36 cellular contexts compared by ENCODE assay signal in genomic region chr18:10571537-10571936, GRCh38.
"Had no signal": no experiment of that assay in that cellular context is flagged by ENCODE, and none has a peak within 500 bp of the region (broad histone marks: within the 10 kb centered on the region; RNA-seq: fewer than 3 reads in every experiment).

No MANE protein-coding gene starts in this region.

- ATAC-seq: activated CD8-positive, alpha-beta T cell treated with anti-CD3 and anti-CD28 coated beads for 36 hours; activated naive CD8-positive, alpha-beta T cell treated with anti-CD3 and anti-CD28 coated beads, Interleukin-2, amount 50 U/mL, for 24 hours had no signal

- H3K9me3 Mint-ChIP-seq: activated CD8-positive, alpha-beta T cell treated with anti-CD3 and anti-CD28 coated beads for 36 hours; activated naive CD4-positive, alpha-beta T cell treated with anti-CD3 and anti-CD28 coated beads, Interleukin-2, amount 10 ng/mL, durations not matched to agents 7 days and 5 days; activated naive CD4-positive, alpha-beta T cell treated with anti-CD3 and anti-CD28 coated beads, Interleukin-2, amount 50 U/mL, for 24 hours; activated naive CD8-positive, alpha-beta T cell treated with anti-CD3 and anti-CD28 coated beads, Interleukin-2, amount 10 ng/mL, durations not matched to agents 7 days and 5 days; activated T-cell treated with anti-CD3 and anti-CD28 coated beads, Interleukin-2, amount 50 U/mL, for 24 hours; activated T-helper 2 cell treated with anti-CD3 and anti-CD28 coated beads, Interferon-gamma antibody, Interleukin-2, Interleukin-4, amounts not matched to agents 10 μg/mL and 5 μg/mL and 100 μg/mL, durations not matched to agents 14 hours and 24 hours and 36 hours; T-helper 1 cell treated with Interleukin-12 subunit alpha and Interleukin-12 subunit beta and Interleukin-4 antibody, amounts not matched to agents 30 μg/mL and 1 μg/mL, for 36 hours; T-helper 2 cell treated with Interferon-gamma antibody and Interleukin-4, amounts not matched to agents 5 μg/mL and 100 μg/mL, for 36 hours had no signal

- H3K9me3 ChIP-seq: ascending aorta had no signal

- FAIRE-seq: bronchial epithelial cell, TTC549 had no signal

- H3K4me1 ChIP-seq: ascending aorta had no signal

- DNase-seq: activated B cell treated with CpG ODN at 0.5 μM for 24 hours; activated CD4-positive, alpha-beta memory T cell treated with anti-CD3 and anti-CD28 coated beads for 36 hours; activated CD4-positive, alpha-beta T cell treated with anti-CD3 and anti-CD28 coated beads for 4 hours; activated CD4-positive, alpha-beta T cell treated with anti-CD3 and anti-CD28 coated beads, Interleukin-2, amount 10 ng/mL, durations not matched to agents 24 days and 14 days; activated CD4-positive, alpha-beta T cell treated with anti-CD3 and anti-CD28 coated beads, Interleukin-2, amount 50 U/mL, for 1 hour; activated CD4-positive, alpha-beta T cell treated with anti-CD3 and anti-CD28 coated beads, Interleukin-2, amount 50 U/mL, for 4 hours; activated CD4-positive, CD25-positive, alpha-beta regulatory T cell treated with anti-CD3 and anti-CD28 coated beads, Interleukin-2, amount 50 U/mL, for 72 hours; activated CD8-positive, alpha-beta memory T cell treated with anti-CD3 and anti-CD28 coated beads, Interleukin-2, amount 50 U/mL, for 48 hours; activated CD8-positive, alpha-beta T cell treated with anti-CD3 and anti-CD28 coated beads for 36 hours; activated effector memory CD4-positive, alpha-beta T cell treated with Interleukin-2 at 50 U/mL for 16 hours; activated gamma-delta T cell; activated naive CD4-positive, alpha-beta T cell treated with anti-CD3 and anti-CD28 coated beads, Interleukin-2, amount 10 ng/mL, durations not matched to agents 7 days and 5 days; activated naive CD4-positive, alpha-beta T cell treated with Interleukin-2 at 50 U/mL for 16 hours; activated naive CD8-positive, alpha-beta T cell treated with anti-CD3 and anti-CD28 coated beads, Interleukin-2, amount 10 ng/mL, durations not matched to agents 7 days and 5 days; activated naive CD8-positive, alpha-beta T cell treated with anti-CD3 and anti-CD28 coated beads, Interleukin-2, amount 50 U/mL, for 24 hours; activated T-cell treated with anti-CD3 and anti-CD28 coated beads, Interleukin-2, amount 50 U/mL, for 24 hours; activated T-cell treated with anti-CD3 and anti-CD28 coated beads, Interleukin-2, amount 50 U/mL, for 48 hours; amygdala; anterior cingulate cortex; caudate nucleus; cerebellar nuclear complex; T-helper 1 cell; T-helper 2 cell; T-helper 9 cell had no signal

- H3K36me3 ChIP-seq: ascending aorta, cardiac muscle cell had no signal

- H3K27me3 Mint-ChIP-seq: activated B cell treated with CpG ODN at 0.5 μM for 24 hours; activated CD4-positive, alpha-beta memory T cell treated with anti-CD3 and anti-CD28 coated beads for 36 hours; activated CD4-positive, alpha-beta T cell treated with anti-CD3 and anti-CD28 coated beads, Interleukin-2, amount 10 ng/mL, durations not matched to agents 24 days and 14 days; activated CD8-positive, alpha-beta T cell treated with anti-CD3 and anti-CD28 coated beads for 36 hours; activated naive CD4-positive, alpha-beta T cell treated with anti-CD3 and anti-CD28 coated beads, Interleukin-2, amount 10 ng/mL, durations not matched to agents 7 days and 5 days; activated naive CD4-positive, alpha-beta T cell treated with anti-CD3 and anti-CD28 coated beads, Interleukin-2, amount 50 U/mL, for 24 hours; activated naive CD8-positive, alpha-beta T cell; activated naive CD8-positive, alpha-beta T cell treated with anti-CD3 and anti-CD28 coated beads, Interleukin-2, amount 10 ng/mL, durations not matched to agents 7 days and 5 days; activated naive CD8-positive, alpha-beta T cell treated with anti-CD3 and anti-CD28 coated beads, Interleukin-2, amount 50 U/mL, for 24 hours; activated T-cell treated with anti-CD3 and anti-CD28 coated beads, Interleukin-2, amount 50 U/mL, for 24 hours; brain; central memory CD8-positive, alpha-beta T cell had no signal

- H3K27ac Mint-ChIP-seq: activated B cell treated with CpG ODN at 0.5 μM for 24 hours; activated CD4-positive, alpha-beta memory T cell treated with anti-CD3 and anti-CD28 coated beads for 36 hours; activated CD4-positive, alpha-beta T cell treated with anti-CD3 and anti-CD28 coated beads, Interleukin-2, amount 10 ng/mL, durations not matched to agents 24 days and 14 days; activated CD8-positive, alpha-beta T cell treated with anti-CD3 and anti-CD28 coated beads for 36 hours; activated naive CD4-positive, alpha-beta T cell treated with anti-CD3 and anti-CD28 coated beads, Interleukin-2, amount 10 ng/mL, durations not matched to agents 7 days and 5 days; activated naive CD4-positive, alpha-beta T cell treated with anti-CD3 and anti-CD28 coated beads, Interleukin-2, amount 50 U/mL, for 24 hours; activated naive CD8-positive, alpha-beta T cell; activated naive CD8-positive, alpha-beta T cell treated with anti-CD3 and anti-CD28 coated beads, Interleukin-2, amount 10 ng/mL, durations not matched to agents 7 days and 5 days; activated naive CD8-positive, alpha-beta T cell treated with anti-CD3 and anti-CD28 coated beads, Interleukin-2, amount 50 U/mL, for 24 hours; activated T-cell treated with anti-CD3 and anti-CD28 coated beads, Interleukin-2, amount 50 U/mL, for 24 hours; activated T-helper 2 cell treated with anti-CD3 and anti-CD28 coated beads, Interferon-gamma antibody, Interleukin-2, Interleukin-4, amounts not matched to agents 10 μg/mL and 5 μg/mL and 100 μg/mL, durations not matched to agents 14 hours and 24 hours and 36 hours; brain; T-helper 1 cell treated with Interleukin-12 subunit alpha and Interleukin-12 subunit beta and Interleukin-4 antibody, amounts not matched to agents 30 μg/mL and 1 μg/mL, for 36 hours; T-helper 2 cell treated with Interferon-gamma antibody and Interleukin-4, amounts not matched to agents 5 μg/mL and 100 μg/mL, for 36 hours had no signal

- H3K36me3 Mint-ChIP-seq: activated CD4-positive, alpha-beta memory T cell treated with anti-CD3 and anti-CD28 coated beads for 36 hours; activated naive CD4-positive, alpha-beta T cell treated with anti-CD3 and anti-CD28 coated beads, Interleukin-2, amount 10 ng/mL, durations not matched to agents 7 days and 5 days; activated naive CD4-positive, alpha-beta T cell treated with anti-CD3 and anti-CD28 coated beads, Interleukin-2, amount 50 U/mL, for 24 hours; activated naive CD8-positive, alpha-beta T cell treated with anti-CD3 and anti-CD28 coated beads, Interleukin-2, amount 10 ng/mL, durations not matched to agents 7 days and 5 days; brain had no signal

- H3K4me1 Mint-ChIP-seq: activated B cell treated with CpG ODN at 0.5 μM for 24 hours; activated CD4-positive, alpha-beta T cell treated with anti-CD3 and anti-CD28 coated beads, Interleukin-2, amount 10 ng/mL, durations not matched to agents 24 days and 14 days; activated naive CD4-positive, alpha-beta T cell treated with anti-CD3 and anti-CD28 coated beads, Interleukin-2, amount 10 ng/mL, durations not matched to agents 7 days and 5 days; activated naive CD4-positive, alpha-beta T cell treated with anti-CD3 and anti-CD28 coated beads, Interleukin-2, amount 50 U/mL, for 24 hours; activated naive CD8-positive, alpha-beta T cell treated with anti-CD3 and anti-CD28 coated beads, Interleukin-2, amount 10 ng/mL, durations not matched to agents 7 days and 5 days; activated naive CD8-positive, alpha-beta T cell treated with anti-CD3 and anti-CD28 coated beads, Interleukin-2, amount 50 U/mL, for 24 hours; brain; central memory CD8-positive, alpha-beta T cell had no signal

- H3K4me3 Mint-ChIP-seq: activated B cell treated with CpG ODN at 0.5 μM for 24 hours; activated CD4-positive, alpha-beta memory T cell treated with anti-CD3 and anti-CD28 coated beads for 36 hours; activated CD4-positive, alpha-beta T cell treated with anti-CD3 and anti-CD28 coated beads, Interleukin-2, amount 10 ng/mL, durations not matched to agents 24 days and 14 days; activated CD8-positive, alpha-beta T cell treated with anti-CD3 and anti-CD28 coated beads for 36 hours; activated naive CD4-positive, alpha-beta T cell treated with anti-CD3 and anti-CD28 coated beads, Interleukin-2, amount 10 ng/mL, durations not matched to agents 7 days and 5 days; activated naive CD4-positive, alpha-beta T cell treated with anti-CD3 and anti-CD28 coated beads, Interleukin-2, amount 50 U/mL, for 24 hours; activated naive CD8-positive, alpha-beta T cell; activated naive CD8-positive, alpha-beta T cell treated with anti-CD3 and anti-CD28 coated beads, Interleukin-2, amount 10 ng/mL, durations not matched to agents 7 days and 5 days; activated naive CD8-positive, alpha-beta T cell treated with anti-CD3 and anti-CD28 coated beads, Interleukin-2, amount 50 U/mL, for 24 hours; activated T-cell treated with anti-CD3 and anti-CD28 coated beads, Interleukin-2, amount 50 U/mL, for 24 hours; brain; central memory CD8-positive, alpha-beta T cell; T-helper 1 cell treated with Interleukin-12 subunit alpha and Interleukin-12 subunit beta and Interleukin-4 antibody, amounts not matched to agents 30 μg/mL and 1 μg/mL, for 36 hours; T-helper 2 cell treated with Interferon-gamma antibody and Interleukin-4, amounts not matched to agents 5 μg/mL and 100 μg/mL, for 36 hours had no signal

- H3K27me3 ChIP-seq: ascending aorta, cardiac muscle cell had no signal

- H3K4me3 ChIP-seq: ascending aorta, cardiac muscle cell had no signal

- H3K27ac ChIP-seq: ascending aorta, cardiac muscle cell, VCaP had no signal
